ENCODE assay signal across 9 cellular contexts in genomic region chr6:35973670-35974222, GRCh38. TPM values are rescaled to one million over a fixed set of nuclear protein-coding genes. Genes with fewer than 3 reads are reported as not detected.
DNase-seq lines count a peak whose midpoint lies in the region; ATAC-seq lines count a peak whose summit lies in the region.
"Had no signal": no experiment of that assay in that cellular context is flagged by ENCODE, and none has a peak within 500 bp of the region (broad histone marks: within the 10 kb centered on the region; RNA-seq: fewer than 3 reads in every experiment).

No MANE protein-coding gene starts in this region.

- H3K27ac Mint-ChIP-seq in activated naive CD4-positive, alpha-beta T cell treated with anti-CD3 and anti-CD28 coated beads, Interleukin-2, amount 50 U/mL, for 72 hours = peak overlapping the region in 1 of 2 donors; percentile 3

- ATAC-seq in HG03280 (IDR thresholded peaks at IDR 0.05; ENCODE audit: unreplicated experiment) = peak; percentile 80
- peak; percentile 73 to 82 for ATAC-seq in activated naive CD4-positive, alpha-beta T cell treated with anti-CD3 and anti-CD28 coated beads, Interleukin-2, amount 50 U/mL, for 72 hours

- peak; percentile 43 for DNase-seq in stimulated activated CD4-positive, alpha-beta T cell treated with anti-CD3 and anti-CD28 coated beads, Interleukin-15, amount 100 ng/mL, for 24 hours
- no peak for DNase-seq in stimulated activated CD4-positive, alpha-beta T cell treated with anti-CD3 and anti-CD28 coated beads, Interleukin-12 subunit alpha, Interleukin-12 subunit beta, amount 100 ng/mL, for 4 hours
- DNase-seq in activated naive CD4-positive, alpha-beta T cell treated with anti-CD3 and anti-CD28 coated beads, Interleukin-2, amount 50 U/mL, for 72 hours (ENCODE audit: low spot score in 2 of 2) = no peak
- DNase-seq in ureter (ENCODE audit: low spot score) = peak; percentile 60
- no peak for DNase-seq in SHP77 (lab: John Stamatoyannopoulos, UW)
- DNase-seq in NCI-H69 (lab: John Stamatoyannopoulos, UW) = no peak
- no peak for DNase-seq in NCI-H446 treated with DMSO at 0.1 percent for 48 hours (lab: John Stamatoyannopoulos, UW)
- DNase-seq: lower lobe of right lung had no signal

- no peaks in the 10 kb centered on the region for H3K9me3 Mint-ChIP-seq in activated naive CD4-positive, alpha-beta T cell treated with anti-CD3 and anti-CD28 coated beads, Interleukin-2, amount 50 U/mL, for 72 hours

- H3K36me3 Mint-ChIP-seq in activated naive CD4-positive, alpha-beta T cell treated with anti-CD3 and anti-CD28 coated beads, Interleukin-2, amount 50 U/mL, for 72 hours = no peaks in the 10 kb centered on the region

RNA-seq across cellular contexts. Expression of gene SLC26A8, which starts 50.7 kb away (rescaled TPM):
- total RNA-seq in activated naive CD4-positive, alpha-beta T cell treated with anti-CD3 and anti-CD28 coated beads, Interleukin-2, amount 50 U/mL, for 72 hours = under 1 TPM in 1 of 2 donors, not detected in 1; 0.25 TPM
- total RNA-seq in ureter = 0.18 TPM

RNA-seq across cellular contexts. Expression of gene SRPK1, which starts 52.8 kb away (rescaled TPM):
- 100 to 1,000 TPM; 102 to 138 TPM for total RNA-seq in activated naive CD4-positive, alpha-beta T cell treated with anti-CD3 and anti-CD28 coated beads, Interleukin-2, amount 50 U/mL, for 72 hours
- 72.9 TPM for total RNA-seq in ureter

RNA-seq across cellular contexts. Expression of gene MAPK14, which starts 53.9 kb away (rescaled TPM):
- 10 to 100 TPM; 45.3 to 51.5 TPM for total RNA-seq in activated naive CD4-positive, alpha-beta T cell treated with anti-CD3 and anti-CD28 coated beads, Interleukin-2, amount 50 U/mL, for 72 hours
- 56.0 TPM for total RNA-seq in ureter

Comparison
In these comparisons a context has a peak if more than half of its experiments do, and no peak if none do; other contexts are left out.
1. DNase-seq: peak in stimulated activated CD4-positive, alpha-beta T cell treated with anti-CD3 and anti-CD28 coated beads, Interleukin-15, amount 100 ng/mL, for 24 hours (single experiment) and ureter (single experiment); none in stimulated activated CD4-positive, alpha-beta T cell treated with anti-CD3 and anti-CD28 coated beads, Interleukin-12 subunit alpha, Interleukin-12 subunit beta, amount 100 ng/mL, for 4 hours (single experiment), activated naive CD4-positive, alpha-beta T cell treated with anti-CD3 and anti-CD28 coated beads, Interleukin-2, amount 50 U/mL, for 72 hours (0 of 2), SHP77 (0 of 2), NCI-H69 (single experiment) and NCI-H446 treated with DMSO at 0.1 percent for 48 hours (single experiment).